ENCODE assay signal across 11 cellular contexts in the genomic region with DNA sequence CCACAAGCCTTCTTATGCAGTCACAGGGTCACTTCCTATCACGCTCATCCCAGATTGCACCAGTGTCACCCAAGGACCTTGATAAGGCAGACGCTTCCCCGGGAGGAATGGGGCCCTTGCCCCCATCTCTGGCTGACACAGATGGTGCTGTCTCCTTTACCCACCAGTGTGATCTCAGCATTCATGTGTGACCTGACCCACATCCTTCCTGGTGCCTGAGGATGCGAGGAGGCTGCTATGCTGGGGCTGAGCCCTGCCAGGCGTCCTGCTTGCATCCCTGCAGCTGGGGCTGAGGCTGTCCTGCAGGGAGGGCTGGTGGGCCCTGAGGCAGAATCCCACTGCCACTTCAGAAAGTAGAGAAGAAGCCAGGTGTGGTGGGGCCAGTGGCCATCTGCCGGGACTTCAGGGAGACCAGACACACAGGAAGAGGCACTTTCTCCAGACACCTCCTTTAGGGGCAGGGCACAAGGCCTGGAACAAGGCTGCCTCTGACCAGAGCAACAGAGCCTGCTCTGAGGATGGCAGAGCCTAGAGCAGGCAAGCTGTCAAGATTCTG. TPM values are rescaled to one million over a fixed set of nuclear protein-coding genes. Genes with fewer than 3 reads are reported as not detected.
DNase-seq lines count a peak whose midpoint lies in the region; ATAC-seq, FAIRE-seq and TF ChIP-seq lines count a peak whose summit lies in the region.
"Had no signal": no experiment of that assay in that cellular context is flagged by ENCODE, and none has a peak within 500 bp of the region (broad histone marks: within the 10 kb centered on the region; RNA-seq: fewer than 3 reads in every experiment).

No MANE protein-coding gene starts in this region.

- TF ChIP-seq CTCF in mammary epithelial cell (conservative IDR thresholded peaks at IDR 0.05 in 1 of 2, IDR thresholded peaks at IDR 0.05 in 1 of 2; ENCODE audit: extremely low read depth in 1 of 2, insufficient read depth in 1 of 2, low read depth in 1 of 2, low read length in 2 of 2), result no peak

- no peak overlapping the region for H2AFZ ChIP-seq in mammary epithelial cell (ENCODE audit: low read depth, low read length)
- H2AFZ ChIP-seq: PC-9 had no signal

- H3K9ac ChIP-seq in mammary epithelial cell (ENCODE audit: insufficient read depth, low read length), result no peak overlapping the region
- H3K9ac ChIP-seq: KMS-11 had no signal

- no peak overlapping the region for H3K4me3 ChIP-seq in mammary epithelial cell (replicated peaks in 1 of 3; ENCODE audit: insufficient read depth in 1 of 3, low read depth in 2 of 3, low read length in 3 of 3)
- H3K4me3 ChIP-seq: PC-9 had no signal

- CTCF ChIA-PET in mammary epithelial cell (lab: Charles Lee; ENCODE audit: low non-redundant PET), result no interaction called here

- peaks cover 4% of the 10 kb centered on the region for H3K4me1 ChIP-seq in mammary epithelial cell (ENCODE audit: insufficient read depth, low read length)

- no peak overlapping the region for H3K27ac Mint-ChIP-seq in activated T-helper 2 cell treated with anti-CD3 and anti-CD28 coated beads, Interferon-gamma antibody, Interleukin-2, Interleukin-4, amounts not matched to agents 10 μg/mL and 5 μg/mL and 100 μg/mL, durations not matched to agents 14 hours and 24 hours and 36 hours
- H3K27ac Mint-ChIP-seq: stimulated activated naive CD8-positive, alpha-beta T cell treated with anti-CD3 and anti-CD28 coated beads, Interleukin-15, Interleukin-2, amounts not matched to agents 100 ng/mL and 50 ng/mL, for 24 hours had no signal

- WGBS in mammary epithelial cell (ENCODE audit: low coverage, missing lambda C conversion rate), result 74% methylated on average over 6 of the region's 6 CpGs

- H3K27ac ChIP-seq in mammary epithelial cell (ENCODE audit: insufficient read depth, low read depth, low read length), result no peak overlapping the region
- H3K27ac ChIP-seq: KMS-11, PC-9 had no signal

- H3K4me2 ChIP-seq in mammary epithelial cell (ENCODE audit: insufficient read depth, low read depth, low read length), result no peak overlapping the region
- H3K4me2 ChIP-seq: KMS-11, PC-9 had no signal

- no peaks in the 10 kb centered on the region for H3K36me3 Mint-ChIP-seq in activated T-helper 2 cell treated with anti-CD3 and anti-CD28 coated beads, Interferon-gamma antibody, Interleukin-2, Interleukin-4, amounts not matched to agents 10 μg/mL and 5 μg/mL and 100 μg/mL, durations not matched to agents 14 hours and 24 hours and 36 hours (ENCODE audit: low read depth)

- H3K4me1 Mint-ChIP-seq in activated T-helper 2 cell treated with anti-CD3 and anti-CD28 coated beads, Interferon-gamma antibody, Interleukin-2, Interleukin-4, amounts not matched to agents 10 μg/mL and 5 μg/mL and 100 μg/mL, durations not matched to agents 14 hours and 24 hours and 36 hours (ENCODE audit: low read depth), result peaks cover 19% of the 10 kb centered on the region

- no peaks in the 10 kb centered on the region for H3K9me3 ChIP-seq in mammary epithelial cell (replicated peaks; ENCODE audit: insufficient read depth, low read length)

- no peaks in the 10 kb centered on the region for H3K9me3 Mint-ChIP-seq in activated T-helper 2 cell treated with anti-CD3 and anti-CD28 coated beads, Interferon-gamma antibody, Interleukin-2, Interleukin-4, amounts not matched to agents 10 μg/mL and 5 μg/mL and 100 μg/mL, durations not matched to agents 14 hours and 24 hours and 36 hours
- H3K9me3 Mint-ChIP-seq: stimulated activated naive CD8-positive, alpha-beta T cell treated with anti-CD3 and anti-CD28 coated beads, Interleukin-15, Interleukin-2, amounts not matched to agents 100 ng/mL and 50 ng/mL, for 24 hours had no signal

- peaks cover 12% of the 10 kb centered on the region for H3K27me3 ChIP-seq in mammary epithelial cell (ENCODE audit: insufficient read depth, low read length)

- in situ Hi-C loops in mammary epithelial cell (cut with MboI; ENCODE audit: low sequenced_read_pairs in 2 of 2), result no loop called here

- H3K79me2 ChIP-seq in mammary epithelial cell (ENCODE audit: insufficient read depth, low read length), result no peaks in the 10 kb centered on the region

- dilution Hi-C loops in mammary epithelial cell (cut with HindIII; ENCODE audit: low sequenced_read_pairs), result no loop called here

- no peaks in the 10 kb centered on the region for H4K20me1 ChIP-seq in mammary epithelial cell (ENCODE audit: insufficient read depth, low read length)

- intact Hi-C loops in activated T-helper 2 cell treated with anti-CD3 and anti-CD28 coated beads, Interferon-gamma antibody, Interleukin-2, Interleukin-4, amounts not matched to agents 10 μg/mL and 5 μg/mL and 100 μg/mL, durations not matched to agents 14 hours and 24 hours and 36 hours (cut with micrococcal nuclease), result no loop called here
- intact Hi-C loops in mammary epithelial cell (cut with micrococcal nuclease), result no loop called here

- peak overlapping the region; percentile 7 for H3K4me3 Mint-ChIP-seq in activated T-helper 2 cell treated with anti-CD3 and anti-CD28 coated beads, Interferon-gamma antibody, Interleukin-2, Interleukin-4, amounts not matched to agents 10 μg/mL and 5 μg/mL and 100 μg/mL, durations not matched to agents 14 hours and 24 hours and 36 hours (ENCODE audit: low read depth)
- H3K4me3 Mint-ChIP-seq: stimulated activated naive CD8-positive, alpha-beta T cell treated with anti-CD3 and anti-CD28 coated beads, Interleukin-15, Interleukin-2, amounts not matched to agents 100 ng/mL and 50 ng/mL, for 24 hours had no signal

- peak; percentile 6 for DNase-seq in 8988T
- no peak for DNase-seq in activated T-helper 2 cell treated with anti-CD3 and anti-CD28 coated beads, Interferon-gamma antibody, Interleukin-2, Interleukin-4, amounts not matched to agents 10 μg/mL and 5 μg/mL and 100 μg/mL, durations not matched to agents 14 hours and 24 hours and 36 hours (ENCODE audit: low spot score)
- DNase-seq in left lobe of liver (ENCODE audit: low spot score), result peak; percentile 41
- no peak for DNase-seq in NCI-H1105 treated with DMSO at 0.1 percent for 48 hours (lab: John Stamatoyannopoulos, UW)
- no peak for DNase-seq in stimulated activated CD4-positive, alpha-beta T cell treated with anti-CD3 and anti-CD28 coated beads, Interleukin-4, amount 100 ng/mL, for 4 hours
- DNase-seq in mammary epithelial cell, result no peak
- DNase-seq in GM19239 (ENCODE audit: insufficient read length, low spot score), result no peak

- BruUV-seq in mammary epithelial cell (replicated peaks; lab: Mats Ljungman, UMichigan), result no TSS peak

- H3K27me3 Mint-ChIP-seq in activated T-helper 2 cell treated with anti-CD3 and anti-CD28 coated beads, Interferon-gamma antibody, Interleukin-2, Interleukin-4, amounts not matched to agents 10 μg/mL and 5 μg/mL and 100 μg/mL, durations not matched to agents 14 hours and 24 hours and 36 hours (ENCODE audit: low read depth), result peaks cover 34% of the 10 kb centered on the region

- ATAC-seq in HG02981 (IDR thresholded peaks at IDR 0.05; ENCODE audit: unreplicated experiment) (peak; percentile 45), left lobe of liver (no peak)

- FAIRE-seq in GM19239 (lab: Jason Lieb, UNC), result no peak

- no peaks in the 10 kb centered on the region for H3K36me3 ChIP-seq in mammary epithelial cell (ENCODE audit: insufficient read depth, low read length)

RNA-seq across cellular contexts. Expression of gene RASGEF1A, which starts 35.3 kb away (rescaled TPM):
- 1.1 and 1.6 TPM in 2 replicates for total RNA-seq in activated T-helper 2 cell treated with anti-CD3 and anti-CD28 coated beads, Interferon-gamma antibody, Interleukin-2, Interleukin-4, amounts not matched to agents 10 μg/mL and 5 μg/mL and 100 μg/mL, durations not matched to agents 14 hours and 24 hours and 36 hours
- 0.13 TPM for total RNA-seq in left lobe of liver
- total RNA-seq in mammary epithelial cell, result 1 to 10 TPM in 1 of 2 donors, not detected in 1; 4.7 TPM
- polyA plus RNA-seq in mammary epithelial cell, result 0.79 TPM
- polyA minus RNA-seq in mammary epithelial cell, result not detected

Comparison
In these comparisons a context has a peak if more than half of its experiments do, and no peak if none do; other contexts are left out.
1. DNase-seq: peak in 8988T (single experiment) and left lobe of liver (single experiment); none in activated T-helper 2 cell treated with anti-CD3 and anti-CD28 coated beads, Interferon-gamma antibody, Interleukin-2, Interleukin-4, amounts not matched to agents 10 μg/mL and 5 μg/mL and 100 μg/mL, durations not matched to agents 14 hours and 24 hours and 36 hours (single experiment), NCI-H1105 treated with DMSO at 0.1 percent for 48 hours (single experiment), stimulated activated CD4-positive, alpha-beta T cell treated with anti-CD3 and anti-CD28 coated beads, Interleukin-4, amount 100 ng/mL, for 4 hours (0 of 2), mammary epithelial cell (single experiment) and GM19239 (single experiment).